Comparison of ENCODE assay signal across 10 cellular contexts in genomic region chr5:37900692-37901091, GRCh38.
A peak's percentile ranks its signal among the peaks of the same experiment; 100 is the strongest.
DNase-seq lines count a peak whose midpoint lies in the region; ATAC-seq and TF ChIP-seq lines count a peak whose summit lies in the region.
"Had no signal": no experiment of that assay in that cellular context is flagged by ENCODE, and none has a peak within 500 bp of the region (broad histone marks: within the 10 kb centered on the region; RNA-seq: fewer than 3 reads in every experiment).

No MANE protein-coding gene starts in this region.

- H3K4me3 Mint-ChIP-seq in endodermal cell: no peak overlapping the region
- no peak overlapping the region for H3K4me3 Mint-ChIP-seq in neural progenitor cell
- H3K4me3 Mint-ChIP-seq in glutamatergic neuron (ENCODE audit: unreplicated experiment): no peak overlapping the region
- H3K4me3 Mint-ChIP-seq: activated naive CD8-positive, alpha-beta T cell treated with anti-CD3 and anti-CD28 coated beads for 36 hours had no signal

- H3K27me3 Mint-ChIP-seq in endodermal cell (ENCODE audit: insufficient read depth) (peaks cover 5% of the 10 kb centered on the region), neural progenitor cell (ENCODE audit: insufficient read depth, low read depth) (peaks cover 9% of the 10 kb centered on the region), glutamatergic neuron (ENCODE audit: unreplicated experiment) (no peaks in the 10 kb centered on the region)
- H3K27me3 Mint-ChIP-seq: activated naive CD8-positive, alpha-beta T cell treated with anti-CD3 and anti-CD28 coated beads for 36 hours had no signal

- H3K4me1 Mint-ChIP-seq in endodermal cell: peaks cover 7% of the 10 kb centered on the region
- H3K4me1 Mint-ChIP-seq in neural progenitor cell: no peaks in the 10 kb centered on the region
- H3K4me1 Mint-ChIP-seq in glutamatergic neuron (ENCODE audit: low read depth, unreplicated experiment): no peaks in the 10 kb centered on the region
- H3K4me1 Mint-ChIP-seq: activated naive CD8-positive, alpha-beta T cell treated with anti-CD3 and anti-CD28 coated beads for 36 hours had no signal

- no peak overlapping the region for H2AFZ ChIP-seq in neural progenitor cell (replicated peaks)

- H3K9ac ChIP-seq in endodermal cell (ENCODE audit: extremely low read depth, low read length, poor library complexity, severe bottlenecking) (no peak overlapping the region), neural progenitor cell (no peak overlapping the region)

- H3K27me3 ChIP-seq in endodermal cell (ENCODE audit: control insufficient read depth, insufficient read depth, low read length, poor library complexity, severe bottlenecking) (no peaks in the 10 kb centered on the region), neural progenitor cell (no peaks in the 10 kb centered on the region)

- H3K9me3 Mint-ChIP-seq in endodermal cell: no peaks in the 10 kb centered on the region
- peaks cover 5% of the 10 kb centered on the region for H3K9me3 Mint-ChIP-seq in neural progenitor cell
- H3K9me3 Mint-ChIP-seq in glutamatergic neuron (ENCODE audit: unreplicated experiment): peaks cover 5% of the 10 kb centered on the region

- H3K4me3 ChIP-seq in endodermal cell (ENCODE audit: low read length): no peak overlapping the region
- no peak overlapping the region for H3K4me3 ChIP-seq in neural progenitor cell

- 14 to 43% methylated on average over 1 of the region's 1 CpG for WGBS in endodermal cell (ENCODE audit: insufficient coverage in 1 of 2, insufficient read length in 1 of 2), 2 experiments

- H3K9me3 ChIP-seq in endodermal cell (ENCODE audit: control insufficient read depth, low read length) (no peaks in the 10 kb centered on the region), neural progenitor cell (ENCODE audit: low read depth) (no peaks in the 10 kb centered on the region)

- DNase-seq in EL: peak; percentile 50
- DNase-seq in NAMALWA (ENCODE audit: low spot score): peak; percentile 8
- DNase-seq in endodermal cell: peak; percentile 65
- peak; percentile 5 for DNase-seq in neural progenitor cell (ENCODE audit: low spot score)
- no peak for DNase-seq in activated CD4-positive, alpha-beta T cell treated with anti-CD3 and anti-CD28 coated beads, Interleukin-2, amount 50 U/mL, for 48 hours
- DNase-seq in glutamatergic neuron: no peak
- no peak for DNase-seq in cortex of kidney (lab: John Stamatoyannopoulos, UW)
- DNase-seq: activated naive CD8-positive, alpha-beta T cell treated with anti-CD3 and anti-CD28 coated beads for 36 hours; NCI-H774 had no signal

- H3K27ac ChIP-seq in endodermal cell (ENCODE audit: low read depth, low read length) (no peak overlapping the region), neural progenitor cell (no peak overlapping the region)

- TF ChIP-seq CTCF in endodermal cell (conservative IDR thresholded peaks at IDR 0.05) (peak; percentile 68), neural progenitor cell (IDR thresholded peaks at IDR 0.05) (no peak), glutamatergic neuron (IDR thresholded peaks at IDR 0.05; ENCODE audit: partially characterized antibody, unreplicated experiment) (no peak)

- H4K20me1 ChIP-seq in neural progenitor cell (ENCODE audit: low read depth): no peaks in the 10 kb centered on the region

- no peak for ATAC-seq in HG03095 (IDR thresholded peaks at IDR 0.05; ENCODE audit: unreplicated experiment)

- no peaks in the 10 kb centered on the region for H3K36me3 Mint-ChIP-seq in endodermal cell (ENCODE audit: low read depth)
- no peaks in the 10 kb centered on the region for H3K36me3 Mint-ChIP-seq in neural progenitor cell
- H3K36me3 Mint-ChIP-seq in glutamatergic neuron (ENCODE audit: unreplicated experiment): no peaks in the 10 kb centered on the region
- H3K36me3 Mint-ChIP-seq: activated naive CD8-positive, alpha-beta T cell treated with anti-CD3 and anti-CD28 coated beads for 36 hours had no signal

- H3F3A ChIP-seq in neural progenitor cell (ENCODE audit: low read depth): no peaks in the 10 kb centered on the region

- H3K4me1 ChIP-seq in endodermal cell (ENCODE audit: control insufficient read depth, insufficient read depth, low read length) (no peaks in the 10 kb centered on the region), neural progenitor cell (no peaks in the 10 kb centered on the region)

- no peak overlapping the region for H3K4me2 ChIP-seq in neural progenitor cell

- no peaks in the 10 kb centered on the region for H3K79me2 ChIP-seq in neural progenitor cell (ENCODE audit: low read depth)

- no peak overlapping the region for H3K27ac Mint-ChIP-seq in endodermal cell
- no peak overlapping the region for H3K27ac Mint-ChIP-seq in neural progenitor cell
- no peak overlapping the region for H3K27ac Mint-ChIP-seq in glutamatergic neuron (ENCODE audit: unreplicated experiment)
- H3K27ac Mint-ChIP-seq: activated naive CD8-positive, alpha-beta T cell treated with anti-CD3 and anti-CD28 coated beads for 36 hours had no signal

- H3K36me3 ChIP-seq in endodermal cell (ENCODE audit: control insufficient read depth, insufficient read depth, low read length) (no peaks in the 10 kb centered on the region), neural progenitor cell (no peaks in the 10 kb centered on the region)

Comparison
In these comparisons a context has a peak if more than half of its experiments do, and no peak if none do; other contexts are left out.
1. DNase-seq: peak in EL (single experiment), NAMALWA (single experiment), endodermal cell (single experiment) and neural progenitor cell (single experiment); none in activated CD4-positive, alpha-beta T cell treated with anti-CD3 and anti-CD28 coated beads, Interleukin-2, amount 50 U/mL, for 48 hours (0 of 2), glutamatergic neuron (single experiment) and cortex of kidney (single experiment).